In the genomic region with DNA sequence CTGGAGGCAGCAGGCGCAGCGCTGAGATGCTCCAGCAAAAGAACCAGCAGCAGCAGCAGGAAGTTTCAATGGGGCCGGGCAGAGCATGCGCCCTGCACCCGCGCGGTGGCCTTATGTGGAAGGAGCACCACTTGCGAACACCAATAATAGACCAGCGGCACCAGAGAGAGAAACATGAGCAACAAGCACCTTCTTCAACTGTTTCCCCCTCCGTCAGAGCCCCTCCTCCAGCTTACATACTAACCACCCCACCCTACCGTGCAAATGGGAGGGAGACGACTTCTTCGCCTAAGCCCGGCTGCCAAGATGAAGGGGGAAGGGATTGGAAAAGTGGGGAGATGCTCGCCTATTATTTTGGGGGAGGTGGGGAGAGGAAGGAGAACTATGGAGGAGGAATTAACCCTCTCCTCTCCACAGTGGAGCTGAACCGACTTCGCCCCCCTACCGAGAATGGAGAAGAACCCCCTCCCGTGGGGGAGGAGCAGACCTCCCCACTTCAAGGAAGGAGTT, we compare ENCODE assay signal across 8 cellular contexts. TPM values are rescaled to one million over a fixed set of nuclear protein-coding genes. Genes with fewer than 3 reads are reported as not detected.
DNase-seq lines count a peak whose midpoint lies in the region; ATAC-seq lines count a peak whose summit lies in the region.

No MANE protein-coding gene starts in this region.

- peak overlapping the region; percentile 76 for H3K9ac ChIP-seq in endocrine pancreas (ENCODE audit: control insufficient read depth, insufficient read depth, low read length)

- H3K9me3 ChIP-seq in endocrine pancreas (ENCODE audit: control insufficient read depth, low read length) = no peaks in the 10 kb centered on the region

- H3K9me3 Mint-ChIP-seq in activated CD8-positive, alpha-beta memory T cell treated with anti-CD3 and anti-CD28 coated beads, Interleukin-2, amount 10 ng/mL, durations not matched to agents 7 days and 5 days (ENCODE audit: low read depth) = peaks cover 4% of the 10 kb centered on the region

- peak; percentile 77 for DNase-seq in COLO829 (ENCODE audit: low spot score)
- DNase-seq in HUDEP-2 (lab: John Stamatoyannopoulos, UW; ENCODE audit: unreplicated experiment in 76 of 76) = peak in 74 of 76 experiments; percentile 7 to 79 (median 62)
- peak; percentile 83 for DNase-seq in NOMO-1 treated with DMSO at 0.1 percent for 48 hours (lab: John Stamatoyannopoulos, UW; ENCODE audit: unreplicated experiment)
- DNase-seq in activated CD8-positive, alpha-beta memory T cell treated with anti-CD3 and anti-CD28 coated beads, Interleukin-2, amount 10 ng/mL, durations not matched to agents 7 days and 5 days = peak; percentile 91
- DNase-seq in mesenteric fat pad (ENCODE audit: low spot score) = peak; percentile 92
- DNase-seq in stimulated activated CD8-positive, alpha-beta memory T cell treated with anti-CD3 and anti-CD28 coated beads, Interleukin-12 subunit alpha, Interleukin-12 subunit beta, amount 100 ng/mL, for 4 hours (ENCODE audit: low read depth) = peak; percentile 72

- peak overlapping the region; percentile 84 for H3K4me3 ChIP-seq in endocrine pancreas (ENCODE audit: control insufficient read depth, insufficient read depth, low read length)

- peaks cover 39% of the 10 kb centered on the region for H3K4me1 Mint-ChIP-seq in activated CD8-positive, alpha-beta memory T cell treated with anti-CD3 and anti-CD28 coated beads, Interleukin-2, amount 10 ng/mL, durations not matched to agents 7 days and 5 days

- CTCF ChIA-PET in activated CD8-positive, alpha-beta memory T cell treated with anti-CD3 and anti-CD28 coated beads, Interleukin-2, amount 10 ng/mL, durations not matched to agents 7 days and 5 days (lab: Charles Lee) = interaction anchor here (1.3 to 4.2 kb wide), 5 partner anchors 43 to 745 kb away, joined by 4 to 25 read pairs (median 6); a partner anchor contains a TSS

- peak overlapping the region; percentile 97 for H3K27ac Mint-ChIP-seq in activated CD8-positive, alpha-beta memory T cell treated with anti-CD3 and anti-CD28 coated beads, Interleukin-2, amount 10 ng/mL, durations not matched to agents 7 days and 5 days

- ATAC-seq in GM21381 (IDR thresholded peaks at IDR 0.05; ENCODE audit: unreplicated experiment) = peak; percentile 39
- peak; percentile 67 for ATAC-seq in activated CD8-positive, alpha-beta memory T cell treated with anti-CD3 and anti-CD28 coated beads, Interleukin-2, amount 10 ng/mL, durations not matched to agents 7 days and 5 days

- H3K27me3 Mint-ChIP-seq in activated CD8-positive, alpha-beta memory T cell treated with anti-CD3 and anti-CD28 coated beads, Interleukin-2, amount 10 ng/mL, durations not matched to agents 7 days and 5 days = no peaks in the 10 kb centered on the region

- no peaks in the 10 kb centered on the region for H3K36me3 ChIP-seq in endocrine pancreas (ENCODE audit: control insufficient read depth, insufficient read depth, low read length)

- peaks cover 23% of the 10 kb centered on the region for H3K36me3 Mint-ChIP-seq in activated CD8-positive, alpha-beta memory T cell treated with anti-CD3 and anti-CD28 coated beads, Interleukin-2, amount 10 ng/mL, durations not matched to agents 7 days and 5 days

- H3K27me3 ChIP-seq in endocrine pancreas (ENCODE audit: control insufficient read depth, insufficient read depth, low read length) = no peaks in the 10 kb centered on the region

- H3K4me3 Mint-ChIP-seq in activated CD8-positive, alpha-beta memory T cell treated with anti-CD3 and anti-CD28 coated beads, Interleukin-2, amount 10 ng/mL, durations not matched to agents 7 days and 5 days = peak overlapping the region; percentile 99

- peaks cover 15% of the 10 kb centered on the region for H3K4me1 ChIP-seq in endocrine pancreas (ENCODE audit: control insufficient read depth, insufficient read depth, low read length)

RNA-seq across cellular contexts. Expression of a gene that starts 1.1 kb away (rescaled TPM):
- 10 to 100 TPM; 49.4 to 54.6 TPM for total RNA-seq in activated CD8-positive, alpha-beta memory T cell treated with anti-CD3 and anti-CD28 coated beads, Interleukin-2, amount 10 ng/mL, durations not matched to agents 7 days and 5 days
- total RNA-seq in mesenteric fat pad = 53.5 TPM

RNA-seq across cellular contexts. Expression of a gene that starts 1.5 kb away (rescaled TPM):
- total RNA-seq in activated CD8-positive, alpha-beta memory T cell treated with anti-CD3 and anti-CD28 coated beads, Interleukin-2, amount 10 ng/mL, durations not matched to agents 7 days and 5 days = 10 to 100 TPM in 1 of 2 experiments, 1 to 10 TPM in 1; 9.9 to 13.2 TPM
- total RNA-seq in mesenteric fat pad = 49.1 TPM

Comparison
In these comparisons a context has a peak if more than half of its experiments do, and no peak if none do; other contexts are left out.
1. Peak in every context shown above with its lines: DNase-seq, ATAC-seq and H3K4me3 ChIP-seq.